Comparison of ENCODE assay signal across 8 cellular contexts in the genomic region with DNA sequence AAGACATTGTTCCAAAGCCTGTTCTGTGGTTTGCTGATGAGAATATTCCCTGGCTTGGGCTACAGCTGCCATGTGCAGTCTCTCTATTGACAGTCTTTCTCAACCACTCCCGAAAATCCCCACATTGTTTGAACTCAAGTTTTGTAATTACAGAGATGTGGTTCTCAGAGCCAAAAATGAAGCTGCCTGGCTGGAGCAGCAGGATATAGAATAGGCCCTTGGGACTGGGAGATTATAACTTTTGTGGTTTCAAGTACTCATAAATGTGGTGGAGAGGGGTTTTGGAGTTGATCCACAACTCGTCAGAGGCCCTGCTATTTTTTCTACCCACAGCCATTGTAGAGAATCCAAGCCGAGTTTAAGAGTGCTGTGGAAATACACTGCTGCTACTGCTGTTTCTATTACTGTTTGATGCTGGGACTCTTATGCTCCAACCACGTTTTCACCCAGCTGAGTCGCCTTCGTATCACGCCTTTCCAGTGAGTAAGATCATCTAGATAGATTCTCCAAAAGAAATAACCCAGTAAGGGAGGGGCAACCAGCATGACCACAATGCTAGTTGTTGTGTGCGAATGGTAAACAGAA. TPM values are rescaled to one million over a fixed set of nuclear protein-coding genes. Genes with fewer than 3 reads are reported as not detected.
DNase-seq lines count a peak whose midpoint lies in the region; ATAC-seq and TF ChIP-seq lines count a peak whose summit lies in the region.

No MANE protein-coding gene starts in this region.

- TF ChIP-seq CTCF in BJ (IDR thresholded peaks at IDR 0.05; ENCODE audit: insufficient read depth, low read depth, low read length): no peak
- no peak for TF ChIP-seq CTCF in left lung (IDR thresholded peaks at IDR 0.05)

- H3K27ac ChIP-seq in left lung: no peak overlapping the region

- H3K9me3 ChIP-seq in left lung: no peaks in the 10 kb centered on the region

- intact Hi-C loops in left lung (cut with DNase I): no loop called here

- H3K4me3 ChIP-seq in BJ (ENCODE audit: low read depth, low read length) (no peak overlapping the region), left lung (no peak overlapping the region)

- H3K4me1 ChIP-seq in left lung: no peaks in the 10 kb centered on the region

- CTCF ChIA-PET in BJ (lab: Yijun Ruan, JAX): interaction anchor here (1.6 kb wide), 1 partner anchor 430 kb away, joined by 5 read pairs; no protein-coding TSS in a partner anchor

- peak; percentile 91 for DNase-seq in BJ (ENCODE audit: low read depth)
- peak; percentile 82 for DNase-seq in KBM-7
- DNase-seq in UCSD-AML1 (lab: John Stamatoyannopoulos, UW; ENCODE audit: unreplicated experiment): peak; percentile 14
- DNase-seq in left lung: peak in 1 of 2 donors; percentile 34
- no peak for DNase-seq in SKM-1 (lab: John Stamatoyannopoulos, UW; ENCODE audit: unreplicated experiment)
- no peak for DNase-seq in activated CD8-positive, alpha-beta memory T cell treated with anti-CD3 and anti-CD28 coated beads, Interleukin-2, amount 50 U/mL, for 4 hours

- in situ Hi-C loops in KBM-7 (cut with MboI; ENCODE audit: low pct_unique_long_range_greater_than_20kb, low sequenced_read_pairs): no loop called here

- H3K27me3 ChIP-seq in BJ (ENCODE audit: control insufficient read depth, insufficient read depth, low read length) (no peaks in the 10 kb centered on the region), left lung (no peaks in the 10 kb centered on the region)

- no peaks in the 10 kb centered on the region for H3K36me3 ChIP-seq in BJ (ENCODE audit: control insufficient read depth, insufficient read depth, low read length)
- no peaks in the 10 kb centered on the region for H3K36me3 ChIP-seq in left lung

- POLR2A ChIA-PET in BJ (lab: Charles Lee): interaction anchor here (0.6 kb wide), 1 partner anchor 398 kb away, joined by 4 read pairs; no protein-coding TSS in a partner anchor

- ATAC-seq in left lung (peak; percentile 76), GM19397 (IDR thresholded peaks at IDR 0.05; ENCODE audit: unreplicated experiment) (no peak), HG03196 (IDR thresholded peaks at IDR 0.05; ENCODE audit: unreplicated experiment) (no peak)

RNA-seq across cellular contexts. Expression of gene ATXN3L, which starts 57.1 kb away (rescaled TPM):
- polyA plus RNA-seq in BJ (2011; rRNA removed): not detected in 2 replicates
- polyA minus RNA-seq in BJ (2011; rRNA and poly(A)+ RNA removed): not detected in 2 replicates
- not detected for total RNA-seq in left lung

Comparison
In these comparisons a context has a peak if more than half of its experiments do, and no peak if none do; other contexts are left out.
1. DNase-seq: peak in BJ (single experiment), KBM-7 (single experiment) and UCSD-AML1 (single experiment); none in SKM-1 (single experiment) and activated CD8-positive, alpha-beta memory T cell treated with anti-CD3 and anti-CD28 coated beads, Interleukin-2, amount 50 U/mL, for 4 hours (single experiment).